22 cellular contexts compared by ENCODE assay signal in genomic region chr7:140026935-140027334, GRCh38.
"Had no signal": no experiment of that assay in that cellular context is flagged by ENCODE, and none has a peak within 500 bp of the region (broad histone marks: within the 10 kb centered on the region; RNA-seq: fewer than 3 reads in every experiment).

No MANE protein-coding gene starts in this region.

- H3K4me1 ChIP-seq: esophagus muscularis mucosa, foreskin keratinocyte, gastroesophageal sphincter, heart left ventricle, left lung, lower lobe of right lung had no signal

- H3K9me3 ChIP-seq: esophagus muscularis mucosa, gastroesophageal sphincter, heart left ventricle, left lung, lower lobe of right lung, mucosa of descending colon had no signal

- DNase-seq: dermis blood vessel endothelial cell; dorsolateral prefrontal cortex; effector CD4-positive, alpha-beta T cell; effector memory CD4-positive, alpha-beta T cell; foreskin keratinocyte; heart left ventricle; hypothalamus; immature natural killer cell; left cardiac atrium; left lung; left ventricle myocardium superior; lower lobe of right lung; mucosa of descending colon had no signal

- ATAC-seq: foreskin keratinocyte, gastroesophageal sphincter, heart left ventricle, left cardiac atrium, left lung, left ventricle myocardium superior, lower lobe of right lung, mucosa of descending colon had no signal

- H3K27ac ChIP-seq: coronary artery, dorsolateral prefrontal cortex, esophagus muscularis mucosa, foreskin keratinocyte, gastroesophageal sphincter, heart left ventricle, hepatocyte, left lung, lower lobe of right lung had no signal

- H2AFZ ChIP-seq: hepatocyte had no signal

- H3K4me2 ChIP-seq: hepatocyte had no signal

- H3K4me1 Mint-ChIP-seq: immature natural killer cell had no signal

- H3K9me3 Mint-ChIP-seq: mesothelial cell of epicardium had no signal

- H3K79me2 ChIP-seq: hepatocyte had no signal

- FAIRE-seq: colon, endothelial cell of umbilical vein, frontal cortex, keratinocyte had no signal

- H3K27ac Mint-ChIP-seq: immature natural killer cell, mesothelial cell of epicardium had no signal

- H3K4me3 ChIP-seq: coronary artery, dorsolateral prefrontal cortex, esophagus muscularis mucosa, gastroesophageal sphincter, heart left ventricle, hepatocyte, left lung, lower lobe of right lung, mucosa of descending colon had no signal

- H3K4me3 Mint-ChIP-seq: immature natural killer cell, mesothelial cell of epicardium had no signal

- H3K27me3 ChIP-seq: dorsolateral prefrontal cortex, esophagus muscularis mucosa, foreskin keratinocyte, gastroesophageal sphincter, heart left ventricle, hepatocyte, left lung had no signal
